10 cellular contexts compared by ENCODE assay signal in genomic region chr19:10087296-10088061, GRCh38. TPM values are rescaled to one million over a fixed set of nuclear protein-coding genes. Genes with fewer than 3 reads are reported as not detected.
DNase-seq lines count a peak whose midpoint lies in the region; ATAC-seq and TF ChIP-seq lines count a peak whose summit lies in the region.
"Had no signal": no experiment of that assay in that cellular context is flagged by ENCODE, and none has a peak within 500 bp of the region (broad histone marks: within the 10 kb centered on the region; RNA-seq: fewer than 3 reads in every experiment).

No MANE protein-coding gene starts in this region.

- H3K4me3 Mint-ChIP-seq in activated naive CD8-positive, alpha-beta T cell treated with anti-CD3 and anti-CD28 coated beads, Interleukin-2, amount 10 ng/mL, durations not matched to agents 7 days and 5 days, result peak overlapping the region; percentile 91

- no peaks in the 10 kb centered on the region for H3K9me3 Mint-ChIP-seq in activated naive CD8-positive, alpha-beta T cell treated with anti-CD3 and anti-CD28 coated beads, Interleukin-2, amount 10 ng/mL, durations not matched to agents 7 days and 5 days

- ATAC-seq in heart left ventricle, result no peak
- no peak for ATAC-seq in left ventricle myocardium superior
- no peak for ATAC-seq in activated naive CD8-positive, alpha-beta T cell treated with anti-CD3 and anti-CD28 coated beads, Interleukin-2, amount 10 ng/mL, durations not matched to agents 7 days and 5 days (ENCODE audit: low read depth)
- no peak for ATAC-seq in right lobe of liver
- no peak for ATAC-seq in upper lobe of left lung (ENCODE audit: low FRiP score in 2 of 2)
- ATAC-seq in HG02623 (IDR thresholded peaks at IDR 0.05; ENCODE audit: unreplicated experiment), result no peak
- ATAC-seq in GM18502 (IDR thresholded peaks at IDR 0.05; ENCODE audit: poor library complexity, unreplicated experiment), result no peak

- TF ChIP-seq CTCF in heart left ventricle (IDR thresholded peaks at IDR 0.05), result no peak
- no peak for TF ChIP-seq CTCF in right lobe of liver (IDR thresholded peaks at IDR 0.05)
- TF ChIP-seq CTCF in upper lobe of left lung (IDR thresholded peaks at IDR 0.05), result no peak

- no peaks in the 10 kb centered on the region for H3K27me3 ChIP-seq in heart left ventricle
- H3K27me3 ChIP-seq in right lobe of liver, result no peaks in the 10 kb centered on the region
- no peaks in the 10 kb centered on the region for H3K27me3 ChIP-seq in upper lobe of left lung

- TF ChIP-seq POLR2A in heart left ventricle (IDR thresholded peaks at IDR 0.05), result no peak
- TF ChIP-seq POLR2A in right lobe of liver (IDR thresholded peaks at IDR 0.05), result no peak
- no peak for TF ChIP-seq POLR2A in upper lobe of left lung (IDR thresholded peaks at IDR 0.05)

- peaks cover 0 to 10% (median 0%) of the 10 kb centered on the region in 12 donors for H3K9me3 ChIP-seq in heart left ventricle
- H3K9me3 ChIP-seq in right lobe of liver, result no peaks in the 10 kb centered on the region
- H3K9me3 ChIP-seq in upper lobe of left lung, result no peaks in the 10 kb centered on the region

- H3K36me3 Mint-ChIP-seq in activated naive CD8-positive, alpha-beta T cell treated with anti-CD3 and anti-CD28 coated beads, Interleukin-2, amount 10 ng/mL, durations not matched to agents 7 days and 5 days, result peaks cover 28% of the 10 kb centered on the region

- TF ChIP-seq EP300 in upper lobe of left lung (IDR thresholded peaks at IDR 0.05), result no peak

- H3K27ac ChIP-seq in heart left ventricle, result peak overlapping the region in 11 of 12 donors; percentile 82 to 97 (median 93)
- H3K27ac ChIP-seq in right lobe of liver, result peak overlapping the region in 2 of 3 donors; percentile 97
- peak overlapping the region in 3 of 4 donors; percentile 92 to 93 (median 93) for H3K27ac ChIP-seq in upper lobe of left lung

- H3K4me1 Mint-ChIP-seq in activated naive CD8-positive, alpha-beta T cell treated with anti-CD3 and anti-CD28 coated beads, Interleukin-2, amount 10 ng/mL, durations not matched to agents 7 days and 5 days, result peaks cover 19% of the 10 kb centered on the region

- no peaks in the 10 kb centered on the region for H3K27me3 Mint-ChIP-seq in activated naive CD8-positive, alpha-beta T cell treated with anti-CD3 and anti-CD28 coated beads, Interleukin-2, amount 10 ng/mL, durations not matched to agents 7 days and 5 days

- H3K36me3 ChIP-seq in heart left ventricle (peaks cover 0 to 35% (median 15%) of the 10 kb centered on the region in 9 donors), right lobe of liver (peaks cover under 1 to 18% (median 9%) of the 10 kb centered on the region in 4 donors), upper lobe of left lung (peaks cover 0 to 34% (median 21%) of the 10 kb centered on the region in 4 donors)

- 85 to 89% (median 87%) methylated on average over 18 of the region's 18 CpGs for WGBS in heart left ventricle, 4 donors
- WGBS in right lobe of liver (ENCODE audit: insufficient coverage, low coverage, low lambda C conversion rate, missing lambda C conversion rate), result 94% methylated on average over 5 of the region's 18 CpGs
- WGBS in upper lobe of left lung, 2 donors, result 91 to 93% methylated on average over 18 of the region's 18 CpGs

- POLR2A ChIA-PET in activated naive CD8-positive, alpha-beta T cell treated with anti-CD3 and anti-CD28 coated beads, Interleukin-2, amount 10 ng/mL, durations not matched to agents 7 days and 5 days (lab: Charles Lee), result interaction anchor here (1.2 to 1.5 kb wide), 2 partner anchors 9 to 26 kb away, joined by 3 to 4 read pairs; no protein-coding TSS in a partner anchor

- peaks cover 0 to 16% (median 3%) of the 10 kb centered on the region in 12 donors for H3K4me1 ChIP-seq in heart left ventricle
- H3K4me1 ChIP-seq in right lobe of liver, result peaks cover 0 to 33% (median 8%) of the 10 kb centered on the region in 4 donors
- H3K4me1 ChIP-seq in upper lobe of left lung, result peaks cover 4 to 17% (median 8%) of the 10 kb centered on the region in 4 donors

- intact Hi-C loops in heart left ventricle (cut with DNase I) (no loop called here), left ventricle myocardium superior (cut with micrococcal nuclease) (no loop called here), right lobe of liver (cut with DNase I) (no loop called here)

- H3K4me3 ChIP-seq in heart left ventricle, result peak overlapping the region in 10 of 12 donors; percentile 69 to 100 (median 90)
- peak overlapping the region; percentile 96 to 100 (median 99) for H3K4me3 ChIP-seq in right lobe of liver
- H3K4me3 ChIP-seq in upper lobe of left lung, result peak overlapping the region in 3 of 4 donors; percentile 91 to 100 (median 91)

- DNase-seq in heart left ventricle (no peak), left ventricle myocardium superior (no peak), right lobe of liver (no peak), upper lobe of left lung (no peak), NCI-H1105 (lab: John Stamatoyannopoulos, UW) (no peak)
- DNase-seq in activated naive CD8-positive, alpha-beta T cell treated with anti-CD3 and anti-CD28 coated beads, Interleukin-2, amount 10 ng/mL, durations not matched to agents 7 days and 5 days, result no peak
- DNase-seq: HCEC 1CT, NCI-H1092 had no signal

- H3K27ac Mint-ChIP-seq in activated naive CD8-positive, alpha-beta T cell treated with anti-CD3 and anti-CD28 coated beads, Interleukin-2, amount 10 ng/mL, durations not matched to agents 7 days and 5 days, result peak overlapping the region; percentile 77

RNA-seq across cellular contexts. Expression of gene SHFL, which starts 1.4 kb away (rescaled TPM):
- 10 to 100 TPM in 4 of 9 donors, 1 to 10 TPM in 5; 6.3 to 29.0 (median 8.7) TPM for total RNA-seq in heart left ventricle
- polyA plus RNA-seq in heart left ventricle, result 10 to 100 TPM in 1 of 2 donors, 1 to 10 TPM in 1; 7.7 to 13.0 TPM
- 8.2 TPM for total RNA-seq in left ventricle myocardium superior
- 100 to 1,000 TPM; 118 to 126 TPM for total RNA-seq in activated naive CD8-positive, alpha-beta T cell treated with anti-CD3 and anti-CD28 coated beads, Interleukin-2, amount 10 ng/mL, durations not matched to agents 7 days and 5 days
- 100 to 1,000 TPM in 1 of 6 experiments, 10 to 100 TPM in 5; 68.5 to 119 (median 88.9) TPM for total RNA-seq in right lobe of liver
- 10 to 100 TPM; 28.9 to 95.3 (median 39.0) TPM for total RNA-seq in upper lobe of left lung

RNA-seq across cellular contexts. Expression of gene ANGPTL6, which starts 15.0 kb away (rescaled TPM):
- under 1 TPM in 1 of 9 donors, not detected in 8; 0.43 TPM for total RNA-seq in heart left ventricle
- under 1 TPM in 1 of 2 donors, not detected in 1; 0.19 TPM for polyA plus RNA-seq in heart left ventricle
- total RNA-seq in left ventricle myocardium superior, result not detected
- total RNA-seq in activated naive CD8-positive, alpha-beta T cell treated with anti-CD3 and anti-CD28 coated beads, Interleukin-2, amount 10 ng/mL, durations not matched to agents 7 days and 5 days, result 1 to 10 TPM; 3.8 to 4.7 TPM
- 10 to 100 TPM; 12.6 to 18.6 (median 15.0) TPM for total RNA-seq in right lobe of liver
- total RNA-seq in upper lobe of left lung, result 1 to 10 TPM in 2 of 6 donors, under 1 TPM in 2, not detected in 2; 0.17 to 2.0 (median 1.4) TPM

RNA-seq across cellular contexts. Expression of gene PPAN, which starts 18.7 kb away (rescaled TPM):
- total RNA-seq in heart left ventricle, result 10 to 100 TPM; 16.3 to 24.9 (median 19.0) TPM
- 10 to 100 TPM; 34.4 to 41.4 TPM for polyA plus RNA-seq in heart left ventricle
- total RNA-seq in left ventricle myocardium superior, result 21.4 TPM
- 100 to 1,000 TPM; 104 to 112 TPM for total RNA-seq in activated naive CD8-positive, alpha-beta T cell treated with anti-CD3 and anti-CD28 coated beads, Interleukin-2, amount 10 ng/mL, durations not matched to agents 7 days and 5 days
- 10 to 100 TPM; 11.2 to 19.9 (median 18.4) TPM for total RNA-seq in right lobe of liver
- total RNA-seq in upper lobe of left lung, result 10 to 100 TPM; 18.3 to 46.8 (median 37.8) TPM

RNA-seq across cellular contexts. Expression of gene P2RY11, which starts 24.0 kb away (rescaled TPM):
- total RNA-seq in heart left ventricle (10 to 100 TPM in 1 of 9 donors, 1 to 10 TPM in 8; 3.1 to 11.7 (median 6.3) TPM), left ventricle myocardium superior (4.2 TPM), right lobe of liver (1 to 10 TPM; 2.9 to 6.8 (median 5.0) TPM), upper lobe of left lung (10 to 100 TPM in 5 of 6 donors, 1 to 10 TPM in 1; 5.4 to 36.7 (median 15.3) TPM)
- polyA plus RNA-seq in heart left ventricle, result 1 to 10 TPM; 3.6 to 5.2 TPM
- total RNA-seq in activated naive CD8-positive, alpha-beta T cell treated with anti-CD3 and anti-CD28 coated beads, Interleukin-2, amount 10 ng/mL, durations not matched to agents 7 days and 5 days, result 10 to 100 TPM; 51.8 to 53.6 TPM

RNA-seq across cellular contexts. Expression of gene EIF3G, which starts 32.2 kb away (rescaled TPM):
- total RNA-seq in heart left ventricle (100 to 1,000 TPM; 148 to 302 (median 179) TPM), left ventricle myocardium superior (179 TPM), right lobe of liver (100 to 1,000 TPM in 2 of 6 experiments, 10 to 100 TPM in 4; 68.5 to 142 (median 81.4) TPM), upper lobe of left lung (100 to 1,000 TPM; 133 to 246 (median 213) TPM)
- polyA plus RNA-seq in heart left ventricle, result 100 to 1,000 TPM; 124 to 233 TPM
- total RNA-seq in activated naive CD8-positive, alpha-beta T cell treated with anti-CD3 and anti-CD28 coated beads, Interleukin-2, amount 10 ng/mL, durations not matched to agents 7 days and 5 days, result 100 to 1,000 TPM; 262 to 264 TPM
